Comparison of ENCODE assay signal across 1 cellular context in the genomic region with DNA sequence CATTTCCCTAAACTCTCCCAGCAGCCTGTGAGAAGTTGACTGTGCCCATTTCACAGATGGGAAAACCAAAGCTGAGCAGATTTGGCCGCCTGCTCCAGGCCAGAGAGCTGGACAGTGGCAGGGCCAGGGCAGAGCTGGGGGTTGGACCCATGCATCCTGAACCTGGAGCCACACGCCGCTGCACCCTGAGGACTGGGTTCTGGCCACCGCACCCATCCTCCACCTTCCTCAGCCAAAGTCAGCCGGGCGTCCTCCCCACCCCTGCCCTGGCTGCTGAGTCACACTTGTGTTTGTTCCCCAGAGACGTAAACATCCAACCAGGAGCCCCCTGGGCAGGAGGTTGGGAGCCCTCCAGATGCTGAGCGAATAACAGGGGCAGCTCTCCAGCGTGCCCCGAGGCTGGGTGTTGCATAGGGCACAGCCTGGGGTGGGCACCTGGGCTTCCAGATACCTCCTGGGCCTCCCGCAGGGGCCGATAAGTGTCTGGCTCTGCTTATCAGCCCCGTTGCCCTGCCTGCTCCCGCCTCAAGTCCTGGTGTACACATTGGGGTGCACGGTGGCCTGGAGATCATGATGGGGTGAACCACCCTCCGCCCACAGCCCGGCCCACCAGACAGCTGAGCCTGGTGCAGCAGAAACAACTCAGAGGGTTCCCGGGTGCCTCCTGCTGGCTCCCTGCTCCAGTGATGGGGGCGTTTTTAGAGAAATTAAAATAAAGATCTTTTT.
TF ChIP-seq lines count a peak whose summit lies in the region.

No MANE protein-coding gene starts in this region.

TF ChIP-seq in IMR-90, 13 proteins besides CTCF, POLR2A, EP300 and RAD21 (continued from another document):
- TF ChIP-seq, protein P1, sequence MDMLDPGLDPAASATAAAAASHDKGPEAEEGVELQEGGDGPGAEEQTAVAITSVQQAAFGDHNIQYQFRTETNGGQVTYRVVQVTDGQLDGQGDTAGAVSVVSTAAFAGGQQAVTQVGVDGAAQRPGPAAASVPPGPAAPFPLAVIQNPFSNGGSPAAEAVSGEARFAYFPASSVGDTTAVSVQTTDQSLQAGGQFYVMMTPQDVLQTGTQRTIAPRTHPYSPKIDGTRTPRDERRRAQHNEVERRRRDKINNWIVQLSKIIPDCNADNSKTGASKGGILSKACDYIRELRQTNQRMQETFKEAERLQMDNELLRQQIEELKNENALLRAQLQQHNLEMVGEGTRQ (IDR thresholded peaks at IDR 0.05; ENCODE audit: low read depth, low read length): no peak
- no peak for TF ChIP-seq RFX5 (IDR thresholded peaks at IDR 0.05; ENCODE audit: low read depth, low read length)
- peak; percentile 17; the same call in 1 of the 2 replicates for TF ChIP-seq FOS (IDR thresholded peaks at IDR 0.05; ENCODE audit: low read depth, low read length)
- TF ChIP-seq RCOR1 (IDR thresholded peaks at IDR 0.05; ENCODE audit: insufficient replicate concordance, low read length): no peak
- no peak for TF ChIP-seq CEBPB (IDR thresholded peaks at IDR 0.05; ENCODE audit: low read depth, low read length)
- TF ChIP-seq MXI1 (IDR thresholded peaks at IDR 0.05; ENCODE audit: borderline replicate concordance, low read depth, low read length): no peak
- no peak for TF ChIP-seq MAFK (IDR thresholded peaks at IDR 0.05; ENCODE audit: low read depth, low read length)
